ENCODE assay signal across 21 cellular contexts in the genomic region with DNA sequence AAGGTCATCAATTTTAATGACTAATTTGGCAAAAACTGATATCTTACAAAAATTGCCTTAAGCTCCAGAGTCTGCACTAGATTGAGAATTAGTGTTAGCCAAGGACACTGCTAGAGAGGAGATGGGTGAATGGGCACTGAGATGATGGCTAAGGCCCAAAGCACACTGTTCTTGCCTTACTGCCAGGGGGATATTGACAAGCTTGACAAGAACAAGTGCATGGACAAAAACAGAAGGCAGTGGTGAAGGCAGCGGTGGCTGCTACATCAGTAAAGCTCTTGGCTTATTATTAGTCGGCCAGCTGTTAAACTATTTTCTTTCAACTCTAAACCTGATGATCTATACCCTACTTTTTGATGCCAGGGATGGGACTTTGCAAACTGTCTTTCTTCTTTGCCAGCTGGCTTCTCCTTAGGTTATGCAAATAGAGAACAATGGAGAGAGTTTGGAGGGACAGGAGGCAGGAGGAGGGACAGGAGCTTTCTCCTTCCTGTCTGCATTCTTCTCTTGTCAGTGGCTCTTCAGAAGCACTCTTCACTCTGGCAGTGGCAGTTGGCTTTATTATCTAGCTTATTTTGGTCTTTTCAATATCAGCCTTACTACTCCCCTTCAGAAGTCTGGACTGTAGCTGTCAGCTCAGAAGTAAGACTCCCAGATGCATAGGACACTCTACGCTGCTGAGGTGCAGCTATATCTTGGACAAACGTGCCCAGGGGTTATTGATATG.
"Had no signal": no experiment of that assay in that cellular context is flagged by ENCODE, and none has a peak within 500 bp of the region (broad histone marks: within the 10 kb centered on the region; RNA-seq: fewer than 3 reads in every experiment).

No MANE protein-coding gene starts in this region.

- H3K4me2 ChIP-seq: hepatocyte had no signal

- H3K4me1 ChIP-seq: ascending aorta, esophagus muscularis mucosa, transverse colon, uterus had no signal

- H3K9me3 Mint-ChIP-seq: nephron had no signal

- H3K4me3 ChIP-seq: ascending aorta, esophagus muscularis mucosa, hepatocyte, skin epidermis, transverse colon, uterus had no signal

- H3K27me3 ChIP-seq: ascending aorta, esophagus muscularis mucosa, hepatocyte, transverse colon, uterus had no signal

- H3K9me3 ChIP-seq: ascending aorta, esophagus muscularis mucosa, transverse colon, uterus had no signal

- DNase-seq: activated CD4-positive, alpha-beta T cell treated with anti-CD3 and anti-CD28 coated beads, Interleukin-2, amount 50 U/mL, for 1 hour; activated CD8-positive, alpha-beta memory T cell treated with anti-CD3 and anti-CD28 coated beads, Interleukin-2, amount 50 U/mL, for 4 hours; activated effector memory CD4-positive, alpha-beta T cell treated with Interleukin-2 at 50 U/mL for 16 hours; activated naive CD4-positive, alpha-beta T cell treated with anti-CD3 and anti-CD28 coated beads, Interleukin-2, amount 10 ng/mL, durations not matched to agents 7 days and 5 days; activated T-cell treated with anti-CD3 and anti-CD28 coated beads, Interleukin-2, amount 50 U/mL, for 4 hours; cerebellar nuclear complex; effector CD4-positive, alpha-beta T cell; islet precursor cell; midbrain; occipital lobe; posterior cingulate gyrus; retina; transverse colon; uterus had no signal

- H3K27ac Mint-ChIP-seq: activated naive CD4-positive, alpha-beta T cell treated with anti-CD3 and anti-CD28 coated beads, Interleukin-2, amount 10 ng/mL, durations not matched to agents 7 days and 5 days; nephron; stimulated activated naive CD8-positive, alpha-beta T cell treated with anti-CD3 and anti-CD28 coated beads, Interleukin-15, Interleukin-2, amounts not matched to agents 100 ng/mL and 50 ng/mL, for 24 hours had no signal

- H3K36me3 ChIP-seq: ascending aorta, esophagus muscularis mucosa, transverse colon, uterus had no signal

- H3K27ac ChIP-seq: ascending aorta, esophagus muscularis mucosa, hepatocyte, skin epidermis, transverse colon, uterus had no signal

- H3K36me3 Mint-ChIP-seq: activated naive CD4-positive, alpha-beta T cell treated with anti-CD3 and anti-CD28 coated beads, Interleukin-2, amount 10 ng/mL, durations not matched to agents 7 days and 5 days had no signal

- H3K79me2 ChIP-seq: hepatocyte had no signal

- ATAC-seq: activated CD4-positive, CD25-positive, alpha-beta regulatory T cell treated with anti-CD3 and anti-CD28 coated beads, Interleukin-2, amount 50 U/mL, for 24 hours; activated T-cell treated with anti-CD3 and anti-CD28 coated beads, Interleukin-2, amount 50 U/mL, for 4 hours had no signal
